In the genomic region with DNA sequence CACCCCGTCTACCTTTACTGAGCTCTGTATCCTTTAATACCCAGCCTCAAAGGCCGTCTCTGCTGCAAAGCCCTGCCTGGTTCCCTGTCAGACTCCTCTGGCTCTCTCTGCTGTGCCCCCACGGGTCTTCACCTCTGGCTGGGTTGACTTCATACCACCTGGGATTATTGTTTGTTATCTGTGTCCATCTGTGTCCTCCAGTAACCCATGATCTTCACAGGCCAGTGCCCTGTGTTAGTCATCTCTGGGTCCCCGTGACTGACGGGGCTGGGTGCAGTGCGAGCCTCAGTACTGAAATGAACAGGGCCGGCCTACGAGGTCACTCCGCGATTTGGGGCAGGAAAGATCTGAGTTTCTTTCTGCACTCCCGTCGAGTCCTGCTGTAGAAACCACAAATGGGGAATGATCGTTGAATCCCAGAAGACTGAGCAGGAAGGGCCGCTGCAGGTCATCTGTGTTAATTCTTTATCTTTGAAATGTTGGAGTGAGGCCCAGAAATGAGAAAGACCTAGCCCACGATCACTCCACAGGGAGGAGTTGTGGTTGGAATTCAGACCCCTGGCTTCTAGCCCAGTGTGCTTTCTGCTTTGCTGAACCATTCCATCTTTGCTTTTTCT, we compare ENCODE assay signal across 9 cellular contexts. TPM values are rescaled to one million over a fixed set of nuclear protein-coding genes. Genes with fewer than 3 reads are reported as not detected.
DNase-seq lines count a peak whose midpoint lies in the region; ATAC-seq and TF ChIP-seq lines count a peak whose summit lies in the region.
"Had no signal": no experiment of that assay in that cellular context is flagged by ENCODE, and none has a peak within 500 bp of the region (broad histone marks: within the 10 kb centered on the region; RNA-seq: fewer than 3 reads in every experiment).

No MANE protein-coding gene starts in this region.

- ATAC-seq in HG03175 (IDR thresholded peaks at IDR 0.05; ENCODE audit: unreplicated experiment): no peak
- ATAC-seq in T-helper 17 cell: no peak

- DNase-seq in NCI-H226 (peak; percentile 98), epithelial cell of proximal tubule (ENCODE audit: low read depth) (peak; percentile 78), osteoblast (ENCODE audit: insufficient read length, low spot score, missing footprints) (peak; percentile 96), Karpas-422 (no peak), T-helper 17 cell (no peak)
- no peak for DNase-seq in activated naive CD8-positive, alpha-beta T cell treated with anti-CD3 and anti-CD28 coated beads for 36 hours
- DNase-seq: NCI-H2029 treated with DMSO at 0.1 percent for 48 hours had no signal

- H3K9me3 ChIP-seq in osteoblast (ENCODE audit: low read depth, low read length) (no peaks in the 10 kb centered on the region), Karpas-422 (ENCODE audit: low read length) (no peaks in the 10 kb centered on the region), T-helper 17 cell (ENCODE audit: control insufficient read depth, low read length, poor library complexity, severe bottlenecking) (no peaks in the 10 kb centered on the region)

- H3K4me3 Mint-ChIP-seq in T-helper 17 cell: no peak overlapping the region
- H3K4me3 Mint-ChIP-seq in activated naive CD8-positive, alpha-beta T cell treated with anti-CD3 and anti-CD28 coated beads for 36 hours: no peak overlapping the region

- peaks cover 33% of the 10 kb centered on the region for H3K4me1 ChIP-seq in osteoblast (ENCODE audit: insufficient read depth, low read length)
- peaks cover 9% of the 10 kb centered on the region for H3K4me1 ChIP-seq in Karpas-422 (ENCODE audit: low read length)

- H3K27me3 Mint-ChIP-seq in T-helper 17 cell: peaks cover 54% of the 10 kb centered on the region
- peaks cover 26% of the 10 kb centered on the region for H3K27me3 Mint-ChIP-seq in activated naive CD8-positive, alpha-beta T cell treated with anti-CD3 and anti-CD28 coated beads for 36 hours

- no peaks in the 10 kb centered on the region for H3K79me2 ChIP-seq in osteoblast (ENCODE audit: insufficient read depth, low read length)
- no peaks in the 10 kb centered on the region for H3K79me2 ChIP-seq in Karpas-422 (ENCODE audit: low read length)

- H3K9ac ChIP-seq in Karpas-422 (ENCODE audit: low read length): no peak overlapping the region

- H3K9me2 ChIP-seq in Karpas-422 (replicated peaks; ENCODE audit: insufficient read depth, low read length): no peaks in the 10 kb centered on the region

- no peaks in the 10 kb centered on the region for H3K36me3 ChIP-seq in osteoblast (ENCODE audit: insufficient read depth, low read length)
- H3K36me3 ChIP-seq in Karpas-422 (ENCODE audit: insufficient read depth, low read length): no peaks in the 10 kb centered on the region

- H3K27ac ChIP-seq in C4-2B (peak overlapping the region; percentile 33; the same call in 1 of the 2 replicates), osteoblast (ENCODE audit: low read depth, low read length) (peak overlapping the region; percentile 55), Karpas-422 (ENCODE audit: low read length) (no peak overlapping the region)

- no peaks in the 10 kb centered on the region for H4K20me1 ChIP-seq in osteoblast (ENCODE audit: insufficient read depth, low read length)
- no peaks in the 10 kb centered on the region for H4K20me1 ChIP-seq in Karpas-422 (ENCODE audit: insufficient read depth, low read depth, low read length)

- H3K4me2 ChIP-seq in osteoblast (ENCODE audit: insufficient read depth, low read length) (peak overlapping the region; percentile 72), Karpas-422 (ENCODE audit: low read depth, low read length, poor library complexity, severe bottlenecking) (no peak overlapping the region)

- no peak for TF ChIP-seq CTCF in C4-2B (conservative IDR thresholded peaks at IDR 0.05)
- no peak for TF ChIP-seq CTCF in epithelial cell of proximal tubule (conservative IDR thresholded peaks at IDR 0.05; ENCODE audit: low read depth, low read length)
- TF ChIP-seq CTCF in osteoblast (IDR thresholded peaks at IDR 0.05; ENCODE audit: extremely low read depth, low read depth, low read length): no peak

- H3K9me3 Mint-ChIP-seq in activated naive CD8-positive, alpha-beta T cell treated with anti-CD3 and anti-CD28 coated beads for 36 hours: no peaks in the 10 kb centered on the region

- no peak overlapping the region for H3K27ac Mint-ChIP-seq in T-helper 17 cell
- no peak overlapping the region for H3K27ac Mint-ChIP-seq in activated naive CD8-positive, alpha-beta T cell treated with anti-CD3 and anti-CD28 coated beads for 36 hours

- H2AFZ ChIP-seq in osteoblast (ENCODE audit: low read length) (peak overlapping the region; percentile 26), Karpas-422 (ENCODE audit: low read length) (no peak overlapping the region)

- H3K4me1 Mint-ChIP-seq in T-helper 17 cell: peaks cover 8% of the 10 kb centered on the region
- H3K4me1 Mint-ChIP-seq in activated naive CD8-positive, alpha-beta T cell treated with anti-CD3 and anti-CD28 coated beads for 36 hours: no peaks in the 10 kb centered on the region

- H3K27me3 ChIP-seq in osteoblast (ENCODE audit: insufficient read depth, low read length): no peaks in the 10 kb centered on the region
- H3K27me3 ChIP-seq in Karpas-422 (ENCODE audit: low read length): no peaks in the 10 kb centered on the region

- H3K4me3 ChIP-seq in epithelial cell of proximal tubule (ENCODE audit: low read depth, low read length) (peak overlapping the region; percentile 4), osteoblast (ENCODE audit: insufficient read depth, low read length) (peak overlapping the region; percentile 24), Karpas-422 (ENCODE audit: low read length) (no peak overlapping the region)

- H3K36me3 Mint-ChIP-seq in T-helper 17 cell (ENCODE audit: low read depth): no peaks in the 10 kb centered on the region
- no peaks in the 10 kb centered on the region for H3K36me3 Mint-ChIP-seq in activated naive CD8-positive, alpha-beta T cell treated with anti-CD3 and anti-CD28 coated beads for 36 hours

RNA-seq across cellular contexts. Expression of a gene that starts 12.3 kb away (rescaled TPM):
- total RNA-seq in epithelial cell of proximal tubule (2.9 and 3.2 TPM in 2 replicates), osteoblast (19.2 and 23.5 TPM in 2 replicates), T-helper 17 cell (under 1 TPM; 0.37 to 0.72 TPM)
- not detected in 2 replicates for total RNA-seq in Karpas-422 (2014; rRNA removed; shearing (Covaris generic); ENCODE audit: low replicate concordance)
- under 1 TPM; 0.19 to 0.34 TPM for total RNA-seq in activated naive CD8-positive, alpha-beta T cell treated with anti-CD3 and anti-CD28 coated beads for 36 hours

Comparison
In these comparisons a context has a peak if more than half of its experiments do, and no peak if none do; other contexts are left out.
1. DNase-seq: peak in NCI-H226 (single experiment), epithelial cell of proximal tubule (single experiment) and osteoblast (single experiment); none in Karpas-422 (single experiment), T-helper 17 cell (0 of 3) and activated naive CD8-positive, alpha-beta T cell treated with anti-CD3 and anti-CD28 coated beads for 36 hours (single experiment).